22 cellular contexts compared by ENCODE assay signal in the genomic region with DNA sequence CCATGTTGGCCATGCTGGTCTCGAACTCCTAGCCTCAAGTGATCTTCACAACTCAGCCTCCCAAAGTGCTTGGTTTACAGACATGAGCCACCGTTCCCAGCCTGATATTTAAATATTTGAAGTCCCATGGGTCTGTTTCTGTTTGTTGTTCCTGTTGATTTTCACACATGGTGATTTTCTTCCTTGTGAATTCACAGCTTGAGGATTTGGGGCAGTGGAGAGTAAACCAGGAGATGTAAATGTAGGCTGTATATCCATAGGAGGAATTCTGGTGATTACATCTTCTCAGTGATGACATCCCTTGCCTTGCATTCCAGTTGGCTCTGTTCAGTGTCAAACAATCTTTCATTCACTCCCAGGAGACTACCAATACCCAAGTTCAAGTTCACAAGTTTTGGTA.
DNase-seq lines count a peak whose midpoint lies in the region; ATAC-seq and TF ChIP-seq lines count a peak whose summit lies in the region.
"Had no signal": no experiment of that assay in that cellular context is flagged by ENCODE, and none has a peak within 500 bp of the region (broad histone marks: within the 10 kb centered on the region; RNA-seq: fewer than 3 reads in every experiment).

No MANE protein-coding gene starts in this region.

- ATAC-seq in GM23338 (no peak), GM18858 (IDR thresholded peaks at IDR 0.05; ENCODE audit: unreplicated experiment) (no peak)
- ATAC-seq: A549 had no signal

- H3K4me2 ChIP-seq in GM23338 (no peak overlapping the region), mesendoderm (ENCODE audit: low read length) (no peak overlapping the region)
- H3K4me2 ChIP-seq: A549; BLaER1 treated with 17β-estradiol and CSF1 and Interleukin-3, amounts not matched to agents 10 nM and 100 nM had no signal

- H3K36me3 ChIP-seq in GM23338 (ENCODE audit: insufficient read depth), result no peaks in the 10 kb centered on the region
- H3K36me3 ChIP-seq in mesendoderm (ENCODE audit: control insufficient read depth, insufficient read depth, low read length), result no peaks in the 10 kb centered on the region
- H3K36me3 ChIP-seq: BE2C; BLaER1 treated with 17β-estradiol and CSF1 and Interleukin-3, amounts not matched to agents 10 nM and 100 nM had no signal

- DNase-seq in GM23338 (ENCODE audit: low spot score) (peak; percentile 8), SK-N-DZ (ENCODE audit: low spot score) (peak; percentile 6), iPS-NIHi7 (ENCODE audit: extremely low spot score) (peak; percentile 19), mesendoderm (peak; percentile 88), cerebellum (ENCODE audit: low spot score) (no peak), HEK293T (ENCODE audit: extremely low spot score) (no peak), inferior parietal cortex (ENCODE audit: extremely low spot score) (no peak)
- DNase-seq: 8988T; ACHN; AML-193; BE2C; CD4-positive, alpha-beta T cell; CD8-positive, alpha-beta memory T cell; DMS 273 treated with DMSO at 0.1 percent for 48 hours; DMS79 treated with DMSO at 0.1 percent for 48 hours; GF-D8; H7; HCEC 1CT had no signal

- H3K27me3 ChIP-seq in GM23338 (ENCODE audit: insufficient read depth) (no peaks in the 10 kb centered on the region), mesendoderm (ENCODE audit: insufficient read depth, low read length, poor library complexity) (no peaks in the 10 kb centered on the region)
- H3K27me3 ChIP-seq: BE2C; BLaER1 treated with 17β-estradiol and CSF1 and Interleukin-3, amounts not matched to agents 10 nM and 100 nM had no signal

- H3K4me1 ChIP-seq in GM23338 (ENCODE audit: insufficient read depth), result 0 out of 2 replicates have a peak, but pooled peaks cover 8% of the 10 kb centered on the region
- H3K4me1 ChIP-seq in mesendoderm (ENCODE audit: control insufficient read depth, low read depth, low read length), result no peaks in the 10 kb centered on the region
- H3K4me1 ChIP-seq: A549; BE2C; BLaER1 treated with 17β-estradiol and CSF1 and Interleukin-3, amounts not matched to agents 10 nM and 100 nM had no signal

- no peak overlapping the region for H4K5ac ChIP-seq in mesendoderm (ENCODE audit: low read length)

- peaks cover 3% of the 10 kb centered on the region; the same call in 1 of the 3 replicates for H3K9me3 Mint-ChIP-seq in GM23338
- H3K9me3 Mint-ChIP-seq: CD4-positive, alpha-beta T cell had no signal

- TF ChIP-seq CTCF in GM23338 (conservative IDR thresholded peaks at IDR 0.05; ENCODE audit: low read depth in 2 of 2), result no peak

- no CpG with 5 or more reads among the region's 2 CpGs for WGBS in mesendoderm (ENCODE audit: extremely low coverage, insufficient coverage, low lambda C conversion rate)

- no peak overlapping the region for H3K27ac Mint-ChIP-seq in GM23338
- H3K27ac Mint-ChIP-seq: CD14-positive monocyte; CD4-positive, alpha-beta T cell; CD8-positive, alpha-beta memory T cell had no signal

- no peaks in the 10 kb centered on the region for H3K9me2 ChIP-seq in GM23338 (ENCODE audit: insufficient read depth)

- no peaks in the 10 kb centered on the region for H3K27me3 Mint-ChIP-seq in GM23338 (ENCODE audit: insufficient read depth, low read depth, poor library complexity)
- H3K27me3 Mint-ChIP-seq: CD4-positive, alpha-beta T cell had no signal

- H3K9ac ChIP-seq in mesendoderm (ENCODE audit: low read length), result no peak overlapping the region
- H3K9ac ChIP-seq: BLaER1 treated with 17β-estradiol and CSF1 and Interleukin-3, amounts not matched to agents 10 nM and 100 nM had no signal

- no peak overlapping the region for H2AK5ac ChIP-seq in mesendoderm (ENCODE audit: low read length)

- no peak overlapping the region for H2BK120ac ChIP-seq in mesendoderm (ENCODE audit: low read depth, low read length)

- no peak overlapping the region for H2AFZ ChIP-seq in GM23338

- no peak overlapping the region for H4K8ac ChIP-seq in mesendoderm (ENCODE audit: low read depth, low read length)

- H3K18ac ChIP-seq in mesendoderm (ENCODE audit: low read length), result no peak overlapping the region

- H3K23ac ChIP-seq in mesendoderm (ENCODE audit: low read length), result no peak overlapping the region

- no peak overlapping the region for H2BK5ac ChIP-seq in mesendoderm (ENCODE audit: low read length)

- POLR2A ChIA-PET in HEK293T (lab: Yijun Ruan, JAX), result no interaction called here

- no peaks in the 10 kb centered on the region for H3K36me3 Mint-ChIP-seq in GM23338 (ENCODE audit: low read depth)
- H3K36me3 Mint-ChIP-seq: CD14-positive monocyte; CD8-positive, alpha-beta memory T cell had no signal

- no peaks in the 10 kb centered on the region for H4K20me1 ChIP-seq in GM23338 (replicated peaks; ENCODE audit: insufficient read depth)
- H4K20me1 ChIP-seq: BLaER1 treated with 17β-estradiol and CSF1 and Interleukin-3, amounts not matched to agents 10 nM and 100 nM had no signal

- H2BK15ac ChIP-seq in mesendoderm (replicated peaks; ENCODE audit: low read depth), result no peak overlapping the region

- H3K27ac ChIP-seq in GM23338 (ENCODE audit: low read depth), result no peak overlapping the region
- no peak overlapping the region for H3K27ac ChIP-seq in mesendoderm (ENCODE audit: low read depth, low read length)
- H3K27ac ChIP-seq: A549; BLaER1 treated with 17β-estradiol and CSF1 and Interleukin-3, amounts not matched to agents 10 nM and 100 nM had no signal

- H3K4me1 Mint-ChIP-seq in GM23338, result peaks cover 11% of the 10 kb centered on the region
- H3K4me1 Mint-ChIP-seq: CD8-positive, alpha-beta memory T cell had no signal

- H3K4me3 Mint-ChIP-seq in GM23338, result no peak overlapping the region
- H3K4me3 Mint-ChIP-seq: CD14-positive monocyte; CD4-positive, alpha-beta T cell; CD8-positive, alpha-beta memory T cell had no signal

- H3K4ac ChIP-seq in mesendoderm (ENCODE audit: low read depth, low read length), result no peak overlapping the region

- CTCF ChIA-PET in HEK293T (lab: Yijun Ruan, JAX), result no interaction called here

- no peak overlapping the region for H3K56ac ChIP-seq in mesendoderm (ENCODE audit: low read length)

- no peaks in the 10 kb centered on the region for H3F3A ChIP-seq in GM23338 (replicated peaks; ENCODE audit: low read depth)

- H3K79me1 ChIP-seq in mesendoderm (ENCODE audit: low read length), result no peaks in the 10 kb centered on the region

- H3K79me2 ChIP-seq in GM23338 (replicated peaks; ENCODE audit: insufficient read depth), result no peaks in the 10 kb centered on the region
- H3K79me2 ChIP-seq in mesendoderm (ENCODE audit: control insufficient read depth, insufficient read depth, low read length), result no peaks in the 10 kb centered on the region

- H3K4me3 ChIP-seq in GM23338 (no peak overlapping the region), mesendoderm (ENCODE audit: low read length) (no peak overlapping the region)
- H3K4me3 ChIP-seq: A549; BLaER1 treated with 17β-estradiol and CSF1 and Interleukin-3, amounts not matched to agents 10 nM and 100 nM had no signal

TF ChIP-seq in GM23338, 12 proteins besides CTCF, POLR2A, EP300 and RAD21 (continues in another document):
- TF ChIP-seq, protein P1, sequence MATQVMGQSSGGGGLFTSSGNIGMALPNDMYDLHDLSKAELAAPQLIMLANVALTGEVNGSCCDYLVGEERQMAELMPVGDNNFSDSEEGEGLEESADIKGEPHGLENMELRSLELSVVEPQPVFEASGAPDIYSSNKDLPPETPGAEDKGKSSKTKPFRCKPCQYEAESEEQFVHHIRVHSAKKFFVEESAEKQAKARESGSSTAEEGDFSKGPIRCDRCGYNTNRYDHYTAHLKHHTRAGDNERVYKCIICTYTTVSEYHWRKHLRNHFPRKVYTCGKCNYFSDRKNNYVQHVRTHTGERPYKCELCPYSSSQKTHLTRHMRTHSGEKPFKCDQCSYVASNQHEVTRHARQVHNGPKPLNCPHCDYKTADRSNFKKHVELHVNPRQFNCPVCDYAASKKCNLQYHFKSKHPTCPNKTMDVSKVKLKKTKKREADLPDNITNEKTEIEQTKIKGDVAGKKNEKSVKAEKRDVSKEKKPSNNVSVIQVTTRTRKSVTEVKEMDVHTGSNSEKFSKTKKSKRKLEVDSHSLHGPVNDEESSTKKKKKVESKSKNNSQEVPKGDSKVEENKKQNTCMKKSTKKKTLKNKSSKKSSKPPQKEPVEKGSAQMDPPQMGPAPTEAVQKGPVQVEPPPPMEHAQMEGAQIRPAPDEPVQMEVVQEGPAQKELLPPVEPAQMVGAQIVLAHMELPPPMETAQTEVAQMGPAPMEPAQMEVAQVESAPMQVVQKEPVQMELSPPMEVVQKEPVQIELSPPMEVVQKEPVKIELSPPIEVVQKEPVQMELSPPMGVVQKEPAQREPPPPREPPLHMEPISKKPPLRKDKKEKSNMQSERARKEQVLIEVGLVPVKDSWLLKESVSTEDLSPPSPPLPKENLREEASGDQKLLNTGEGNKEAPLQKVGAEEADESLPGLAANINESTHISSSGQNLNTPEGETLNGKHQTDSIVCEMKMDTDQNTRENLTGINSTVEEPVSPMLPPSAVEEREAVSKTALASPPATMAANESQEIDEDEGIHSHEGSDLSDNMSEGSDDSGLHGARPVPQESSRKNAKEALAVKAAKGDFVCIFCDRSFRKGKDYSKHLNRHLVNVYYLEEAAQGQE (IDR thresholded peaks at IDR 0.05; ENCODE audit: unreplicated experiment), result no peak
- no peak for TF ChIP-seq JUNB (IDR thresholded peaks at IDR 0.05; ENCODE audit: unreplicated experiment)

TF ChIP-seq in HEK293T, 16 proteins besides CTCF, POLR2A, EP300 and RAD21 (continues in another document):
- TF ChIP-seq BHLHE40 (IDR thresholded peaks at IDR 0.05; ENCODE audit: borderline replicate concordance) (no peak), ELF4 (IDR thresholded peaks at IDR 0.05) (no peak), LEF1 (IDR thresholded peaks at IDR 0.05; ENCODE audit: borderline replicate concordance) (no peak), SP1 (IDR thresholded peaks at IDR 0.05) (no peak), FOXK2 (IDR thresholded peaks at IDR 0.05) (no peak), ARNT (IDR thresholded peaks at IDR 0.05) (no peak), FOXM1 (IDR thresholded peaks at IDR 0.05; ENCODE audit: borderline replicate concordance) (no peak), L3MBTL2 (conservative IDR thresholded peaks at IDR 0.05) (no peak), SUZ12 (IDR thresholded peaks at IDR 0.05) (no peak), ZNF384 (IDR thresholded peaks at IDR 0.05) (no peak), NFRKB (IDR thresholded peaks at IDR 0.05) (no peak), CTBP1 (IDR thresholded peaks at IDR 0.05; ENCODE audit: borderline replicate concordance) (no peak), HDGF (IDR thresholded peaks at IDR 0.05; ENCODE audit: borderline replicate concordance) (no peak), TARDBP (IDR thresholded peaks at IDR 0.05) (no peak)
- TF ChIP-seq, protein P2, sequence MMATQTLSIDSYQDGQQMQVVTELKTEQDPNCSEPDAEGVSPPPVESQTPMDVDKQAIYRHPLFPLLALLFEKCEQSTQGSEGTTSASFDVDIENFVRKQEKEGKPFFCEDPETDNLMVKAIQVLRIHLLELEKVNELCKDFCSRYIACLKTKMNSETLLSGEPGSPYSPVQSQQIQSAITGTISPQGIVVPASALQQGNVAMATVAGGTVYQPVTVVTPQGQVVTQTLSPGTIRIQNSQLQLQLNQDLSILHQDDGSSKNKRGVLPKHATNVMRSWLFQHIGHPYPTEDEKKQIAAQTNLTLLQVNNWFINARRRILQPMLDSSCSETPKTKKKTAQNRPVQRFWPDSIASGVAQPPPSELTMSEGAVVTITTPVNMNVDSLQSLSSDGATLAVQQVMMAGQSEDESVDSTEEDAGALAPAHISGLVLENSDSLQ (IDR thresholded peaks at IDR 0.05), result no peak

Comparison
In these comparisons a context has a peak if more than half of its experiments do, and no peak if none do; other contexts are left out.
1. DNase-seq: peak in GM23338 (single experiment), SK-N-DZ (single experiment), iPS-NIHi7 (single experiment) and mesendoderm (single experiment); none in cerebellum (single experiment), HEK293T (single experiment) and inferior parietal cortex (single experiment).